Comparison of ENCODE assay signal across 26 cellular contexts in genomic region chr6:56368484-56368883, GRCh38.
A peak's percentile ranks its signal among the peaks of the same experiment; 100 is the strongest.
DNase-seq lines count a peak whose midpoint lies in the region; ATAC-seq and TF ChIP-seq lines count a peak whose summit lies in the region.
"Had no signal": no experiment of that assay in that cellular context is flagged by ENCODE, and none has a peak within 500 bp of the region (broad histone marks: within the 10 kb centered on the region; RNA-seq: fewer than 3 reads in every experiment).

No MANE protein-coding gene starts in this region.

- no peak for ATAC-seq in HG02623 (IDR thresholded peaks at IDR 0.05; ENCODE audit: unreplicated experiment)
- no peak for ATAC-seq in HG03378 (IDR thresholded peaks at IDR 0.05; ENCODE audit: unreplicated experiment)
- ATAC-seq: activated CD4-positive, alpha-beta T cell treated with anti-CD3 and anti-CD28 coated beads for 36 hours; activated T-cell treated with anti-CD3 and anti-CD28 coated beads, Interleukin-2, amount 50 U/mL, for 4 hours had no signal

- no peak for TF ChIP-seq RAD21 in liver (IDR thresholded peaks at IDR 0.05)

- H3K36me3 ChIP-seq in liver (ENCODE audit: control insufficient read depth in 4 of 4, insufficient read depth in 3 of 4, low read depth in 1 of 4, low read length in 3 of 4) (no peaks in the 10 kb centered on the region), subcutaneous abdominal adipose tissue (ENCODE audit: control insufficient read depth in 5 of 5, insufficient read depth in 5 of 5, low read length in 5 of 5) (no peaks in the 10 kb centered on the region)

- TF ChIP-seq CTCF in cardiac fibroblast (IDR thresholded peaks at IDR 0.05; ENCODE audit: low read depth, low read length) = no peak
- no peak for TF ChIP-seq CTCF in liver (IDR thresholded peaks at IDR 0.05; ENCODE audit: low read depth, low read length, missing input control)

- H3K9me3 ChIP-seq in liver (ENCODE audit: control insufficient read depth in 4 of 4, low read length in 3 of 4) = no peaks in the 10 kb centered on the region
- H3K9me3 ChIP-seq in subcutaneous abdominal adipose tissue (ENCODE audit: control insufficient read depth in 5 of 5, low read length in 5 of 5) = no peaks in the 10 kb centered on the region
- H3K9me3 ChIP-seq: SK-N-SH had no signal

- H3K9ac ChIP-seq in liver (ENCODE audit: low read depth in 1 of 2, low read length in 2 of 2) = no peak overlapping the region
- no peak overlapping the region for H3K9ac ChIP-seq in subcutaneous abdominal adipose tissue (ENCODE audit: low read length in 5 of 5)

- no peaks in the 10 kb centered on the region for H3K9me3 Mint-ChIP-seq in activated T-helper 2 cell treated with anti-CD3 and anti-CD28 coated beads, Interferon-gamma antibody, Interleukin-2, Interleukin-4, amounts not matched to agents 10 μg/mL and 5 μg/mL and 100 μg/mL, durations not matched to agents 14 hours and 24 hours and 36 hours
- H3K9me3 Mint-ChIP-seq: activated naive CD4-positive, alpha-beta T cell treated with anti-CD3 and anti-CD28 coated beads, Interleukin-2, amount 50 U/mL, for 24 hours; activated T-cell treated with anti-CD3 and anti-CD28 coated beads, Interleukin-2, amount 50 U/mL, for 4 hours; dendritic cell treated with granulocyte-macrophage colony-stimulating factor and Interleukin-4, amounts not matched to agents 40 ng/mL and 50 ng/mL, for 4 days had no signal

- H3K4me1 ChIP-seq in liver (ENCODE audit: control insufficient read depth in 4 of 4, insufficient read depth in 4 of 4, low read length in 3 of 4) (peaks cover 2 to 18% (median 15%) of the 10 kb centered on the region in 4 donors), subcutaneous abdominal adipose tissue (ENCODE audit: control insufficient read depth in 5 of 5, insufficient read depth in 5 of 5, low read length in 5 of 5) (peaks cover 13 to 77% (median 46%) of the 10 kb centered on the region in 5 donors)

- H3K27ac ChIP-seq in liver (ENCODE audit: low read depth in 1 of 2, low read length in 2 of 2) (no peak overlapping the region), subcutaneous abdominal adipose tissue (ENCODE audit: low read depth, low read length) (peak overlapping the region; percentile 91)
- H3K27ac ChIP-seq: C4-2B had no signal

- H3K4me3 ChIP-seq in cardiac fibroblast (replicated peaks in 1 of 2; ENCODE audit: low read depth in 2 of 2, low read length in 2 of 2) (no peak overlapping the region), liver (ENCODE audit: low read depth in 1 of 3, low read length in 3 of 3) (no peak overlapping the region), subcutaneous abdominal adipose tissue (ENCODE audit: low read depth in 1 of 5, low read length in 5 of 5) (no peak overlapping the region)
- H3K4me3 ChIP-seq: lung had no signal

- peaks cover 6% of the 10 kb centered on the region for H3K27me3 Mint-ChIP-seq in activated T-helper 2 cell treated with anti-CD3 and anti-CD28 coated beads, Interferon-gamma antibody, Interleukin-2, Interleukin-4, amounts not matched to agents 10 μg/mL and 5 μg/mL and 100 μg/mL, durations not matched to agents 14 hours and 24 hours and 36 hours (ENCODE audit: low read depth)
- H3K27me3 Mint-ChIP-seq: activated CD4-positive, alpha-beta T cell treated with anti-CD3 and anti-CD28 coated beads for 36 hours; activated naive CD4-positive, alpha-beta T cell treated with anti-CD3 and anti-CD28 coated beads, Interleukin-2, amount 50 U/mL, for 24 hours; progenitor cell of endocrine pancreas had no signal

- H3K4me3 Mint-ChIP-seq in activated T-helper 2 cell treated with anti-CD3 and anti-CD28 coated beads, Interferon-gamma antibody, Interleukin-2, Interleukin-4, amounts not matched to agents 10 μg/mL and 5 μg/mL and 100 μg/mL, durations not matched to agents 14 hours and 24 hours and 36 hours (ENCODE audit: low read depth) = no peak overlapping the region
- H3K4me3 Mint-ChIP-seq: activated CD4-positive, alpha-beta T cell treated with anti-CD3 and anti-CD28 coated beads for 36 hours; activated naive CD4-positive, alpha-beta T cell treated with anti-CD3 and anti-CD28 coated beads, Interleukin-2, amount 50 U/mL, for 24 hours; activated T-cell treated with anti-CD3 and anti-CD28 coated beads, Interleukin-2, amount 50 U/mL, for 4 hours; dendritic cell treated with granulocyte-macrophage colony-stimulating factor and Interleukin-4, amounts not matched to agents 40 ng/mL and 50 ng/mL, for 4 days had no signal

- intact Hi-C loops in activated T-helper 2 cell treated with anti-CD3 and anti-CD28 coated beads, Interferon-gamma antibody, Interleukin-2, Interleukin-4, amounts not matched to agents 10 μg/mL and 5 μg/mL and 100 μg/mL, durations not matched to agents 14 hours and 24 hours and 36 hours (cut with micrococcal nuclease) = no loop called here

- no peaks in the 10 kb centered on the region for H3K36me3 Mint-ChIP-seq in activated T-helper 2 cell treated with anti-CD3 and anti-CD28 coated beads, Interferon-gamma antibody, Interleukin-2, Interleukin-4, amounts not matched to agents 10 μg/mL and 5 μg/mL and 100 μg/mL, durations not matched to agents 14 hours and 24 hours and 36 hours (ENCODE audit: low read depth)
- H3K36me3 Mint-ChIP-seq: activated naive CD4-positive, alpha-beta T cell treated with anti-CD3 and anti-CD28 coated beads, Interleukin-2, amount 50 U/mL, for 24 hours had no signal

- WGBS in liver = 48% methylated on average over 3 of the region's 3 CpGs

- H3K27me3 ChIP-seq in liver (ENCODE audit: control insufficient read depth in 4 of 4, insufficient read depth in 4 of 4, low read length in 3 of 4) (no peaks in the 10 kb centered on the region), subcutaneous abdominal adipose tissue (ENCODE audit: control insufficient read depth in 5 of 5, insufficient read depth in 4 of 5, low read length in 5 of 5) (no peaks in the 10 kb centered on the region)

- DNase-seq in ELR (ENCODE audit: low read depth) (peak; percentile 17), cardiac fibroblast (ENCODE audit: low read depth in 2 of 2) (peak; percentile 32)
- DNase-seq in activated T-helper 2 cell treated with anti-CD3 and anti-CD28 coated beads, Interferon-gamma antibody, Interleukin-2, Interleukin-4, amounts not matched to agents 10 μg/mL and 5 μg/mL and 100 μg/mL, durations not matched to agents 14 hours and 24 hours and 36 hours (ENCODE audit: low spot score) = no peak
- DNase-seq: activated CD4-positive, alpha-beta T cell treated with anti-CD3 and anti-CD28 coated beads for 36 hours; activated CD8-positive, alpha-beta memory T cell treated with anti-CD3 and anti-CD28 coated beads for 24 hours; activated T-cell treated with anti-CD3 and anti-CD28 coated beads, Interleukin-2, amount 50 U/mL, for 4 hours; Calu3; central memory CD4-positive, alpha-beta T cell; HCEC 1CT; hippocampal formation; NCI-H1105; NCI-H2081; NCI-H226; RPMI8226; SK-N-SH; stimulated activated CD8-positive, alpha-beta memory T cell treated with anti-CD3 and anti-CD28 coated beads, Interleukin-4, amount 100 ng/mL, for 48 hours; T-helper 2 cell had no signal

- no peak overlapping the region for H3K27ac Mint-ChIP-seq in activated T-helper 2 cell treated with anti-CD3 and anti-CD28 coated beads, Interferon-gamma antibody, Interleukin-2, Interleukin-4, amounts not matched to agents 10 μg/mL and 5 μg/mL and 100 μg/mL, durations not matched to agents 14 hours and 24 hours and 36 hours
- H3K27ac Mint-ChIP-seq: activated CD4-positive, alpha-beta T cell treated with anti-CD3 and anti-CD28 coated beads for 36 hours; activated naive CD4-positive, alpha-beta T cell treated with anti-CD3 and anti-CD28 coated beads, Interleukin-2, amount 50 U/mL, for 24 hours; dendritic cell treated with granulocyte-macrophage colony-stimulating factor and Interleukin-4, amounts not matched to agents 40 ng/mL and 50 ng/mL, for 4 days; progenitor cell of endocrine pancreas had no signal

- H3K4me1 Mint-ChIP-seq in activated T-helper 2 cell treated with anti-CD3 and anti-CD28 coated beads, Interferon-gamma antibody, Interleukin-2, Interleukin-4, amounts not matched to agents 10 μg/mL and 5 μg/mL and 100 μg/mL, durations not matched to agents 14 hours and 24 hours and 36 hours (ENCODE audit: low read depth) = peaks cover 6% of the 10 kb centered on the region
- H3K4me1 Mint-ChIP-seq: activated naive CD4-positive, alpha-beta T cell treated with anti-CD3 and anti-CD28 coated beads, Interleukin-2, amount 50 U/mL, for 24 hours had no signal

TF ChIP-seq in liver, 16 proteins besides CTCF, POLR2A, EP300 and RAD21:
- TF ChIP-seq HNF4G (IDR thresholded peaks at IDR 0.05) (no peak), SP1 (IDR thresholded peaks at IDR 0.05) (peak; percentile 22), JUND (IDR thresholded peaks at IDR 0.05) (no peak), FOXA2 (IDR thresholded peaks at IDR 0.05) (no peak), NR2F2 (IDR thresholded peaks at IDR 0.05) (peak; percentile 75)
- TF ChIP-seq, protein P1, sequence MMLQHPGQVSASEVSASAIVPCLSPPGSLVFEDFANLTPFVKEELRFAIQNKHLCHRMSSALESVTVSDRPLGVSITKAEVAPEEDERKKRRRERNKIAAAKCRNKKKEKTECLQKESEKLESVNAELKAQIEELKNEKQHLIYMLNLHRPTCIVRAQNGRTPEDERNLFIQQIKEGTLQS (IDR thresholded peaks at IDR 0.05) = no peak
TF ChIP-seq in liver: peak in this region for 2.
